Comparison of ENCODE assay signal across 8 cellular contexts in genomic region chr2:225660262-225661091, GRCh38.
DNase-seq lines count a peak whose midpoint lies in the region; ATAC-seq and TF ChIP-seq lines count a peak whose summit lies in the region.

No MANE protein-coding gene starts in this region.

- DNase-seq in AG20443 (ENCODE audit: low spot score) (peak; percentile 83), NCI-H2171 (lab: John Stamatoyannopoulos, UW) (peak; percentile 11), left lung (peak; percentile 58 to 68)
- peak; percentile 52 for DNase-seq in activated CD4-positive, CD25-positive, alpha-beta regulatory T cell treated with anti-CD3 and anti-CD28 coated beads, Interleukin-2, amount 50 U/mL, for 16 hours (ENCODE audit: low read depth, low spot score)
- peak; percentile 28 to 48 for DNase-seq in central memory CD8-positive, alpha-beta T cell (ENCODE audit: low spot score in 2 of 2)
- peak; percentile 23 to 70 (median 41) for DNase-seq in stimulated activated CD4-positive, alpha-beta T cell treated with anti-CD3 and anti-CD28 coated beads, TNF-alpha, amount 100 ng/mL, for 1 hour (ENCODE audit: low read depth in 3 of 3, low spot score in 1 of 3)

- intact Hi-C loops in left lung (cut with DNase I), result no loop called here

- ATAC-seq in GM18868 (IDR thresholded peaks at IDR 0.05; ENCODE audit: unreplicated experiment) (peak; percentile 86), HG03103 (IDR thresholded peaks at IDR 0.05; ENCODE audit: low read depth, unreplicated experiment) (peak; percentile 82), left lung (peak; percentile 94)
- peak; percentile 58 for ATAC-seq in central memory CD8-positive, alpha-beta T cell (replicated peaks; ENCODE audit: extremely low read depth, poor library complexity, severe bottlenecking)

- no peaks in the 10 kb centered on the region for H3K9me3 Mint-ChIP-seq in central memory CD8-positive, alpha-beta T cell

- no peaks in the 10 kb centered on the region for H3K36me3 ChIP-seq in left lung

- H3K27ac Mint-ChIP-seq in central memory CD8-positive, alpha-beta T cell (ENCODE audit: low read depth), result no peak overlapping the region

- no peak overlapping the region for H3K4me3 Mint-ChIP-seq in central memory CD8-positive, alpha-beta T cell

- no peak overlapping the region for H3K4me3 ChIP-seq in left lung

- TF ChIP-seq CTCF in left lung (IDR thresholded peaks at IDR 0.05), result peak; percentile 59 to 81

- H3K36me3 Mint-ChIP-seq in central memory CD8-positive, alpha-beta T cell (ENCODE audit: insufficient read depth), result no peaks in the 10 kb centered on the region

- H3K4me1 ChIP-seq in left lung, result no peaks in the 10 kb centered on the region

- H3K27ac ChIP-seq in left lung, result no peak overlapping the region

- no peaks in the 10 kb centered on the region for H3K9me3 ChIP-seq in left lung

- H3K4me1 Mint-ChIP-seq in central memory CD8-positive, alpha-beta T cell, result no peaks in the 10 kb centered on the region

- peaks cover 42% of the 10 kb centered on the region for H3K27me3 Mint-ChIP-seq in central memory CD8-positive, alpha-beta T cell

- H3K27me3 ChIP-seq in left lung, result no peaks in the 10 kb centered on the region

Comparison
In these comparisons a context has a peak if more than half of its experiments do, and no peak if none do; other contexts are left out.
1. DNase-seq: peak in every context shown above with its lines; median percentile 83 in AG20443; 63 in left lung; 52 in activated CD4-positive, CD25-positive, alpha-beta regulatory T cell treated with anti-CD3 and anti-CD28 coated beads, Interleukin-2, amount 50 U/mL, for 16 hours; 41 in stimulated activated CD4-positive, alpha-beta T cell treated with anti-CD3 and anti-CD28 coated beads, TNF-alpha, amount 100 ng/mL, for 1 hour; 38 in central memory CD8-positive, alpha-beta T cell; 11 in NCI-H2171.